ENCODE assay signal across 11 cellular contexts in the genomic region with DNA sequence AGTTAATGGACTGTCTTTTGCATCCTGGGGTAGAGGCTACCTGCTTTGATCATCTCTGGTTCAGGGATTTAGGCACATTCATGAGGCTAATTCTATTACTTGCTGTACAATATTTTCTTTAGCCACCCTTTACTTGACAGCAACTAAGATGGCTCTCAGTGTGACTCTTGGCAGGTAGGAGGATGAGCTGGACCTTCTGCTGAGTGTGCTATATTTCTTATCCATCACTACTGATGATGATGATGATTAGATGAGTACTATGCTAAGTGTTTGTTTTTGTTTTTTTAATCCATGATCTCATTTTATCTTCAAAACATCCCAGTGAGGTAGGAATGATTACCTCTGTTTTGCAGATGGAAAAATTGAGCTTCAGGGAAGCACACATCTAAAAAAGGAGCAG.
"Had no signal": no experiment of that assay in that cellular context is flagged by ENCODE, and none has a peak within 500 bp of the region (broad histone marks: within the 10 kb centered on the region; RNA-seq: fewer than 3 reads in every experiment).

No MANE protein-coding gene starts in this region.

- H3K4me1 ChIP-seq: HAP-1 had no signal

- H3K27ac ChIP-seq: GM23248 had no signal

- H3K4me3 ChIP-seq: GM23248, GM23338, HAP-1 had no signal

- H3K36me3 ChIP-seq: HAP-1 had no signal

- DNase-seq: GM23248, GOT3, H7, H9, HCEC 1CT, HFFc6 had no signal

- H2AFZ ChIP-seq: GM23248, GM23338 had no signal

- H3K9ac ChIP-seq: GM23248 had no signal

- H3K9me3 ChIP-seq: HAP-1 had no signal

- ATAC-seq: GM23338, HCT116 had no signal

- FAIRE-seq: H1, H54 had no signal

- H3K4me2 ChIP-seq: GM23338 had no signal
